ENCODE assay signal across 10 cellular contexts in the genomic region with DNA sequence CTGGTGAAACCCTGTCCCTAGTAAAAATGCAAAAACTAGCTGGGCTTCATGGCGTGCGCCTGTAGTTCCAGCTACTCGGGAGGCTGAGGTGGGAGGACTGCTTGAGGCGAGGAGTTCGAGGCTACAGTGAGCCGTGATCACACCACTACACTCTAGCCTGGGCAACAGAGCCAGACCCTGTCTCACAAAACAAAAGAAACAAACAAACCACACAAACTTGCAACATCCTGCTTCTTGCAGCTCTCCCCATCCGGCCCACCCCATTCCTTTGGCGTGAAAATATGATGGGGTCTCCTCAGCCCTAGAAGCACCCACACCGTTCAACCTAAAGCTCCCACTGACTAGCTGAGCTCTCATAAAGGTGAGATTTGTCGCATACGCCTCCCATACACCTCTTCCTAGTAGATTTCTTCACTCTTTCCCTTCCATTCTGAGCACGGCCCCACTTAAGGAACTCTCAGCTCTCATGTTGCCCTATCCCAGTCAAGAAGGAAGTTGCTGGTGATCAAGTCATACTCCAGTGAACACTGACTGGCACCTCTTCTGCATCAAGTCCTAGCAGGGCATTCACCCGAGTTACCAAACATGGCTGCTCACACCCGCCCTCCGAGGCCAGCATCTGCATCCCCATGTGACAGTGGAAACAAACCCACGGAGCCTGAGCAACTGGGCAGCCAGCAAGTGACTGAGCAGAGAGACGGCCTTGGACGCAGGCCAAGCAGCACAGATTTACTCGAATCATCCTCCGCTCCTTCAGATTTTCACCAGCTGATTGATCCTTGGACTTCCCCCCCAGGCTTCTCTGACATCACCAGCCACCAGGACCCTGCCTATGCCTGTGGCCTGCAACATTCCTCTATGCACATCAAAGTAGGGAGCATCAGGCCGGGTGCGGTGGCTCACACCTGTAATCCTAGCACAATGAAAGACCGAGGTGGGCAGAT. TPM values are rescaled to one million over a fixed set of nuclear protein-coding genes. Genes with fewer than 3 reads are reported as not detected.
DNase-seq lines count a peak whose midpoint lies in the region; ATAC-seq and TF ChIP-seq lines count a peak whose summit lies in the region.
"Had no signal": no experiment of that assay in that cellular context is flagged by ENCODE, and none has a peak within 500 bp of the region (broad histone marks: within the 10 kb centered on the region; RNA-seq: fewer than 3 reads in every experiment).

No MANE protein-coding gene starts in this region.

- no peak for ATAC-seq in GM21619 (IDR thresholded peaks at IDR 0.05; ENCODE audit: unreplicated experiment)

- H3K4me3 Mint-ChIP-seq in stimulated activated naive CD8-positive, alpha-beta T cell treated with anti-CD3 and anti-CD28 coated beads, Interleukin-15, Interleukin-2, amounts not matched to agents 100 ng/mL and 50 ng/mL, for 24 hours = peak overlapping the region; percentile 79
- no peak overlapping the region for H3K4me3 Mint-ChIP-seq in progenitor cell of endocrine pancreas (ENCODE audit: low read depth)

- H3K27me3 Mint-ChIP-seq in stimulated activated naive CD8-positive, alpha-beta T cell treated with anti-CD3 and anti-CD28 coated beads, Interleukin-15, Interleukin-2, amounts not matched to agents 100 ng/mL and 50 ng/mL, for 24 hours = no peaks in the 10 kb centered on the region
- peaks cover 20% of the 10 kb centered on the region for H3K27me3 Mint-ChIP-seq in progenitor cell of endocrine pancreas

- no peak overlapping the region for H3K4me3 ChIP-seq in epithelial cell of proximal tubule (ENCODE audit: low read depth, low read length)

- H3K9me3 Mint-ChIP-seq in stimulated activated naive CD8-positive, alpha-beta T cell treated with anti-CD3 and anti-CD28 coated beads, Interleukin-15, Interleukin-2, amounts not matched to agents 100 ng/mL and 50 ng/mL, for 24 hours = no peaks in the 10 kb centered on the region
- H3K9me3 Mint-ChIP-seq in progenitor cell of endocrine pancreas (ENCODE audit: low read depth) = no peaks in the 10 kb centered on the region

- no peak overlapping the region for H3K27ac ChIP-seq in RWPE1
- H3K27ac ChIP-seq: brain microvascular endothelial cell had no signal

- peak; percentile 65 for DNase-seq in activated effector memory CD4-positive, alpha-beta T cell treated with anti-CD3 and anti-CD28 coated beads, Interleukin-2, amount 50 U/mL, for 16 hours
- DNase-seq in activated effector memory CD4-positive, alpha-beta T cell treated with Interleukin-2 at 50 U/mL for 16 hours = no peak
- DNase-seq in SK-N-DZ (ENCODE audit: low spot score) = peak; percentile 40
- DNase-seq in epithelial cell of proximal tubule (ENCODE audit: low read depth) = peak; percentile 16
- DNase-seq in progenitor cell of endocrine pancreas (ENCODE audit: low spot score, unreplicated experiment) = no peak
- no peak for DNase-seq in RWPE1 (ENCODE audit: low spot score)
- DNase-seq: brain microvascular endothelial cell, NCI-H2029 had no signal

- peaks cover 71% of the 10 kb centered on the region for H3K4me1 Mint-ChIP-seq in stimulated activated naive CD8-positive, alpha-beta T cell treated with anti-CD3 and anti-CD28 coated beads, Interleukin-15, Interleukin-2, amounts not matched to agents 100 ng/mL and 50 ng/mL, for 24 hours (ENCODE audit: low read depth)
- peaks cover 2% of the 10 kb centered on the region for H3K4me1 Mint-ChIP-seq in progenitor cell of endocrine pancreas (ENCODE audit: low read depth)

- H3K36me3 Mint-ChIP-seq in stimulated activated naive CD8-positive, alpha-beta T cell treated with anti-CD3 and anti-CD28 coated beads, Interleukin-15, Interleukin-2, amounts not matched to agents 100 ng/mL and 50 ng/mL, for 24 hours (ENCODE audit: low read depth) = no peaks in the 10 kb centered on the region
- no peaks in the 10 kb centered on the region for H3K36me3 Mint-ChIP-seq in progenitor cell of endocrine pancreas (ENCODE audit: insufficient read depth)

- POLR2A ChIA-PET in RWPE1 (lab: Yijun Ruan, JAX; ENCODE audit: low non-redundant PET) = no interaction called here

- CTCF ChIA-PET in RWPE1 (lab: Yijun Ruan, JAX) = interaction anchor here (0.6 to 3.2 kb wide), 2 partner anchors 40 to 62 kb away, joined by 3 to 29 read pairs; no protein-coding TSS in a partner anchor

- no peak for TF ChIP-seq CTCF in epithelial cell of proximal tubule (conservative IDR thresholded peaks at IDR 0.05; ENCODE audit: low read depth, low read length)
- no peak for TF ChIP-seq CTCF in progenitor cell of endocrine pancreas (IDR thresholded peaks at IDR 0.05; ENCODE audit: unreplicated experiment)
- TF ChIP-seq CTCF in RWPE1 (conservative IDR thresholded peaks at IDR 0.05; ENCODE audit: low read depth) = no peak

- H3K27ac Mint-ChIP-seq in stimulated activated naive CD8-positive, alpha-beta T cell treated with anti-CD3 and anti-CD28 coated beads, Interleukin-15, Interleukin-2, amounts not matched to agents 100 ng/mL and 50 ng/mL, for 24 hours = peak overlapping the region; percentile 98
- no peak overlapping the region for H3K27ac Mint-ChIP-seq in progenitor cell of endocrine pancreas

RNA-seq across cellular contexts. Expression of a gene that starts 18.9 kb away (rescaled TPM):
- 0.09 TPM in 1 of 2 replicates, not detected in the other for polyA plus RNA-seq in SK-N-DZ (2014; cell fraction: cytosol; rRNA removed)
- polyA plus RNA-seq in SK-N-DZ (2014; cell fraction: nucleus; rRNA removed) = 0.36 TPM in 1 of 2 replicates, not detected in the other
- total RNA-seq in epithelial cell of proximal tubule = not detected in 2 replicates
- total RNA-seq in progenitor cell of endocrine pancreas = not detected in 2 replicates

RNA-seq across cellular contexts. Expression of a gene that starts 26.0 kb away (rescaled TPM):
- 3.6 and 3.8 TPM in 2 replicates for polyA plus RNA-seq in SK-N-DZ (2014; cell fraction: cytosol; rRNA removed)
- polyA plus RNA-seq in SK-N-DZ (2014; cell fraction: nucleus; rRNA removed) = 4.5 and 6.7 TPM in 2 replicates
- total RNA-seq in epithelial cell of proximal tubule = 6.5 and 17.0 TPM in 2 replicates
- total RNA-seq in progenitor cell of endocrine pancreas = 2.4 TPM in 2 replicates

RNA-seq across cellular contexts. Expression of a gene that starts 41.9 kb away (rescaled TPM):
- polyA plus RNA-seq in SK-N-DZ (2014; cell fraction: cytosol; rRNA removed) = 10.8 and 12.9 TPM in 2 replicates
- 10.8 and 14.2 TPM in 2 replicates for polyA plus RNA-seq in SK-N-DZ (2014; cell fraction: nucleus; rRNA removed)
- 108 and 152 TPM in 2 replicates for total RNA-seq in epithelial cell of proximal tubule
- 17.8 and 18.3 TPM in 2 replicates for total RNA-seq in progenitor cell of endocrine pancreas

RNA-seq across cellular contexts. Expression of a gene that starts 44.6 kb away (rescaled TPM):
- 4.7 and 4.8 TPM in 2 replicates for polyA plus RNA-seq in SK-N-DZ (2014; cell fraction: cytosol; rRNA removed)
- 33.8 and 42.5 TPM in 2 replicates for polyA plus RNA-seq in SK-N-DZ (2014; cell fraction: nucleus; rRNA removed)
- total RNA-seq in epithelial cell of proximal tubule (2.0 and 2.6 TPM in 2 replicates), progenitor cell of endocrine pancreas (3.6 and 5.5 TPM in 2 replicates)

RNA-seq across cellular contexts. Expression of a gene that starts 50.5 kb away (rescaled TPM):
- not detected in 2 replicates for polyA plus RNA-seq in SK-N-DZ (2014; cell fraction: cytosol; rRNA removed)
- polyA plus RNA-seq in SK-N-DZ (2014; cell fraction: nucleus; rRNA removed) = not detected in 2 replicates
- 15.6 and 52.2 TPM in 2 replicates for total RNA-seq in epithelial cell of proximal tubule
- total RNA-seq in progenitor cell of endocrine pancreas = 14.3 and 23.1 TPM in 2 replicates

Comparison
In these comparisons a context has a peak if more than half of its experiments do, and no peak if none do; other contexts are left out.
1. DNase-seq: peak in activated effector memory CD4-positive, alpha-beta T cell treated with anti-CD3 and anti-CD28 coated beads, Interleukin-2, amount 50 U/mL, for 16 hours (single experiment), SK-N-DZ (single experiment) and epithelial cell of proximal tubule (single experiment); none in activated effector memory CD4-positive, alpha-beta T cell treated with Interleukin-2 at 50 U/mL for 16 hours (single experiment), progenitor cell of endocrine pancreas (single experiment) and RWPE1 (single experiment).